In the genomic region with DNA sequence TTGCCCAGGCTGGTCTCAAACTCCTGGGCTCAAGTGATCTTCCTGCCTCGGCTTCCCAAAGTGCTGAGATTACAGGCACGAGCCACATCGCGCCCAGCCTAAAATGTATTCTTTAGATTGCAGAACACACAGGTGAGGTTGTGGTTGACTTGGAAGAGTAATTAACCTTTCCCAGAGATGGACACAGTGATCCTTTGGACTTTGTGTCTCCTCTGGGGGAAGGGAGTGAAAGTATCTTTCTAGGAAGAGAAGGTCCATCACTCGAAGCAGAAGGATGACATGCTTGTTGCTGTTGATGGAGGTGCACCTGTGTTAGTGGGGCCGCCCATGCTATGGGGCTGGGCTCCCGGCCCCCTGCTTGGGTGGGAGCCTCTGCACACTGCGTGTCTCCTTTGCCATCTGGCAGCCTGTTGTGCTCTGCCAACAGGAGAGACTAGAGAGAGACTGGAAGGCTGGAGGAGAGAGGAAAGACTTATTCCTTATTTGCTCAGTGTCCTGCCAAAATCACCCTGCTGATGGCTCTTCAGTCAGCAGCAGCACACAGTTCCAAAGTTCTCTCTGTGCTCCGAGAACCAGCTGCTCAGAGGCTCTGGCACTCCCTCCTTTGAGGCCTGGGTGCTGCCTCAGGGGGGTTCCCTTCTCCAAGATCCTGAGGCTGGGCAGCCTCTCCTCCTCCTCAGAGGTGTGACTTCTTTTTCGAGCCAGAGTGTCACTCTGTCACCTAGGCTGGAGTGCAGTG, we compare ENCODE assay signal across 20 cellular contexts. TPM values are rescaled to one million over a fixed set of nuclear protein-coding genes. Genes with fewer than 3 reads are reported as not detected.
DNase-seq lines count a peak whose midpoint lies in the region; ATAC-seq and TF ChIP-seq lines count a peak whose summit lies in the region.
"Had no signal": no experiment of that assay in that cellular context is flagged by ENCODE, and none has a peak within 500 bp of the region (broad histone marks: within the 10 kb centered on the region; RNA-seq: fewer than 3 reads in every experiment).

No MANE protein-coding gene starts in this region.

- H3K4me3 ChIP-seq in hepatocyte (no peak overlapping the region), stomach smooth muscle (ENCODE audit: low read length in 2 of 2) (no peak overlapping the region)
- H3K4me3 ChIP-seq: body of pancreas, PC-9 had no signal

- H4K20me1 ChIP-seq in hepatocyte (ENCODE audit: insufficient read depth, poor library complexity, severe bottlenecking): no peaks in the 10 kb centered on the region

- H3K9me3 ChIP-seq in hepatocyte (ENCODE audit: low read depth) (no peaks in the 10 kb centered on the region), stomach smooth muscle (ENCODE audit: control insufficient read depth in 2 of 2, low read length in 2 of 2) (no peaks in the 10 kb centered on the region)
- H3K9me3 ChIP-seq: body of pancreas had no signal

- CTCF ChIA-PET in RWPE1 (lab: Yijun Ruan, JAX): interaction anchor here (0.9 kb wide), 1 partner anchor 12 kb away, joined by 4 read pairs; no protein-coding TSS in a partner anchor

- H3K27me3 ChIP-seq in hepatocyte: no peaks in the 10 kb centered on the region
- H3K27me3 ChIP-seq in stomach smooth muscle (ENCODE audit: control insufficient read depth in 1 of 2, insufficient read depth in 2 of 2, low read length in 2 of 2): no peaks in the 10 kb centered on the region
- H3K27me3 ChIP-seq: body of pancreas had no signal

- H3K79me2 ChIP-seq in hepatocyte: no peaks in the 10 kb centered on the region

- H3K4me2 ChIP-seq in hepatocyte: no peak overlapping the region
- H3K4me2 ChIP-seq: PC-9 had no signal

- H3K27ac ChIP-seq in RWPE1: peak overlapping the region; percentile 99
- peak overlapping the region; percentile 31 for H3K27ac ChIP-seq in hepatocyte
- H3K27ac ChIP-seq in stomach smooth muscle (ENCODE audit: low read length): peak overlapping the region; percentile 94
- H3K27ac ChIP-seq: body of pancreas, epithelial cell of prostate, PC-9 had no signal

- POLR2A ChIA-PET in RWPE1 (lab: Yijun Ruan, JAX; ENCODE audit: low non-redundant PET): no interaction called here

- intact Hi-C loops in sciatic nerve (cut with DNase I): no loop called here

- peak overlapping the region in 1 of 2 donors; percentile 8 for H3K9ac ChIP-seq in stomach smooth muscle (ENCODE audit: low read length in 2 of 2)

- DNase-seq in GM03348 (ENCODE audit: low spot score) (peak; percentile 9), RWPE1 (ENCODE audit: low spot score) (no peak), hepatocyte (ENCODE audit: low spot score) (no peak), iPS-NIHi7 (ENCODE audit: extremely low spot score) (no peak), sciatic nerve (ENCODE audit: low spot score) (no peak)
- DNase-seq: activated CD4-positive, alpha-beta T cell treated with anti-CD3 and anti-CD28 coated beads, Interleukin-2, amount 50 U/mL, for 1 hour; activated naive CD4-positive, alpha-beta T cell treated with Interleukin-2 at 50 U/mL for 16 hours; body of pancreas; COR-L47; dermis blood vessel endothelial cell; mammary epithelial cell; stimulated activated CD4-positive, alpha-beta T cell treated with anti-CD3 and anti-CD28 coated beads, Interleukin-15, amount 100 ng/mL, for 24 hours; stimulated activated naive CD4-positive, alpha-beta T cell treated with Interleukin-2 at 50 U/mL for 16 hours had no signal

- TF ChIP-seq CTCF in RWPE1 (conservative IDR thresholded peaks at IDR 0.05; ENCODE audit: low read depth): no peak
- TF ChIP-seq CTCF in hepatocyte (IDR thresholded peaks at IDR 0.05; ENCODE audit: poor library complexity): no peak

- ATAC-seq in sciatic nerve (no peak), HG03135 (IDR thresholded peaks at IDR 0.05; ENCODE audit: unreplicated experiment) (no peak), HG02970 (IDR thresholded peaks at IDR 0.05; ENCODE audit: low FRiP score, unreplicated experiment) (no peak)
- ATAC-seq: body of pancreas; natural killer cell treated with Interleukin-12 subunit alpha and Interleukin-12 subunit beta and Interleukin-15 and Interleukin-18, amount 100 ng/mL, for 72 hours had no signal

- no peaks in the 10 kb centered on the region for H3K36me3 ChIP-seq in hepatocyte (replicated peaks; ENCODE audit: insufficient read depth, low read depth)
- no peaks in the 10 kb centered on the region for H3K36me3 ChIP-seq in stomach smooth muscle (ENCODE audit: control insufficient read depth in 2 of 2, insufficient read depth in 2 of 2, low read length in 2 of 2)

- no peak overlapping the region for H2AFZ ChIP-seq in hepatocyte
- H2AFZ ChIP-seq: PC-9 had no signal

- no peaks in the 10 kb centered on the region for H3K9me2 ChIP-seq in hepatocyte (replicated peaks; ENCODE audit: insufficient read depth)

- H3K4me1 ChIP-seq in hepatocyte (ENCODE audit: insufficient read depth) (peaks cover 38% of the 10 kb centered on the region), stomach smooth muscle (ENCODE audit: control insufficient read depth, insufficient read depth, low read length) (peaks cover 67% of the 10 kb centered on the region)

- WGBS in hepatocyte (ENCODE audit: low lambda C conversion rate, missing lambda C conversion rate): 64% methylated on average over 10 of the region's 10 CpGs

RNA-seq across cellular contexts. Expression of a gene that starts 33.1 kb away (rescaled TPM):
- 119 and 136 TPM in 2 replicates for total RNA-seq in hepatocyte
- 407 and 438 TPM in 2 replicates for polyA plus RNA-seq in hepatocyte
- total RNA-seq in sciatic nerve: 241 TPM

RNA-seq across cellular contexts. Expression of a gene that starts 38.4 kb away (rescaled TPM):
- total RNA-seq in hepatocyte: 3.3 and 4.4 TPM in 2 replicates
- polyA plus RNA-seq in hepatocyte: 2.2 and 5.8 TPM in 2 replicates
- 106 TPM for total RNA-seq in sciatic nerve

RNA-seq across cellular contexts. Expression of a gene that starts 41.9 kb away (rescaled TPM):
- total RNA-seq in hepatocyte (0.33 TPM in 1 of 2 replicates, not detected in the other), sciatic nerve (0.45 TPM)
- 0.60 TPM in 1 of 2 replicates, not detected in the other for polyA plus RNA-seq in hepatocyte
- total RNA-seq: body of pancreas, dermis blood vessel endothelial cell, G401 had no signal
- polyA plus RNA-seq: mammary epithelial cell had no signal

Comparison
In these comparisons a context has a peak if more than half of its experiments do, and no peak if none do; other contexts are left out.
1. H3K27ac ChIP-seq: peak in every context shown above with its lines; median percentile 99 in RWPE1; 94 in stomach smooth muscle; 31 in hepatocyte.
2. RNA of a gene that starts 38.4 kb away (total RNA-seq): 106 TPM in sciatic nerve (single experiment); 3.3 to 4.4 TPM in hepatocyte; every median in the first group is over 10 times any median in the second.